In genomic region chr4:83075696-83076095, GRCh38 we compare ENCODE assay signal across 2 cellular contexts.
TF ChIP-seq lines count a peak whose summit lies in the region.

No MANE protein-coding gene starts in this region.

TF ChIP-seq in HEK293T, 16 proteins besides CTCF, POLR2A, EP300 and RAD21 (continued from another document):
- TF ChIP-seq, protein P1, sequence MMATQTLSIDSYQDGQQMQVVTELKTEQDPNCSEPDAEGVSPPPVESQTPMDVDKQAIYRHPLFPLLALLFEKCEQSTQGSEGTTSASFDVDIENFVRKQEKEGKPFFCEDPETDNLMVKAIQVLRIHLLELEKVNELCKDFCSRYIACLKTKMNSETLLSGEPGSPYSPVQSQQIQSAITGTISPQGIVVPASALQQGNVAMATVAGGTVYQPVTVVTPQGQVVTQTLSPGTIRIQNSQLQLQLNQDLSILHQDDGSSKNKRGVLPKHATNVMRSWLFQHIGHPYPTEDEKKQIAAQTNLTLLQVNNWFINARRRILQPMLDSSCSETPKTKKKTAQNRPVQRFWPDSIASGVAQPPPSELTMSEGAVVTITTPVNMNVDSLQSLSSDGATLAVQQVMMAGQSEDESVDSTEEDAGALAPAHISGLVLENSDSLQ (IDR thresholded peaks at IDR 0.05) = peak; percentile 32; the same call in 1 of the 2 replicates

TF ChIP-seq in HepG2, 621 proteins besides CTCF, POLR2A, EP300 and RAD21 (continued from another document):
- TF ChIP-seq ZNF326 (CRISPR knock-in tag; IDR thresholded peaks at IDR 0.05; ENCODE audit: borderline replicate concordance) = no peak
- no peak for TF ChIP-seq ZFP36 (IDR thresholded peaks at IDR 0.05; ENCODE audit: borderline replicate concordance, low read depth, low read length, partially characterized antibody)
- TF ChIP-seq TAF15 (IDR thresholded peaks at IDR 0.05; ENCODE audit: low read depth, low read length, poor library complexity, severe bottlenecking) = no peak
- TF ChIP-seq ARNT2 (CRISPR knock-in tag; IDR thresholded peaks at IDR 0.05; ENCODE audit: low read depth) = no peak
- no peak for TF ChIP-seq ZNF878 (CRISPR knock-in tag; IDR thresholded peaks at IDR 0.05)
- no peak for TF ChIP-seq ZNF713 (CRISPR knock-in tag; IDR thresholded peaks at IDR 0.05)
- TF ChIP-seq ZNF468 (CRISPR knock-in tag; IDR thresholded peaks at IDR 0.05) = no peak
- no peak for TF ChIP-seq STAG1 (CRISPR knock-in tag; IDR thresholded peaks at IDR 0.05)
- no peak for TF ChIP-seq TRAFD1 (CRISPR knock-in tag; IDR thresholded peaks at IDR 0.05; ENCODE audit: borderline replicate concordance)
- no peak for TF ChIP-seq KDM1A (CRISPR knock-in tag; IDR thresholded peaks at IDR 0.05)
- no peak for TF ChIP-seq CREM (IDR thresholded peaks at IDR 0.05)
- no peak for TF ChIP-seq CREM (CRISPR knock-in tag; IDR thresholded peaks at IDR 0.05)
- TF ChIP-seq ZBTB46 (CRISPR knock-in tag; IDR thresholded peaks at IDR 0.05; ENCODE audit: borderline replicate concordance) = no peak
